Comparison of ENCODE assay signal across 1 cellular context in genomic region chr11:73779084-73779902, GRCh38.
TF ChIP-seq lines count a peak whose summit lies in the region.

No MANE protein-coding gene starts in this region.

TF ChIP-seq in HCT116, 20 proteins besides CTCF, POLR2A, EP300 and RAD21 (continued from another document):
- TF ChIP-seq SIN3A (IDR thresholded peaks at IDR 0.05; ENCODE audit: low read depth) (no peak), EGR1 (IDR thresholded peaks at IDR 0.05; ENCODE audit: low read depth) (no peak), MAX (IDR thresholded peaks at IDR 0.05) (no peak), SP1 (IDR thresholded peaks at IDR 0.05; ENCODE audit: low read depth) (no peak)
TF ChIP-seq in HCT116: peak in this region for 3.
